Comparison of ENCODE assay signal across 15 cellular contexts in genomic region chrX:69386681-69387080, GRCh38.
DNase-seq lines count a peak whose midpoint lies in the region; ATAC-seq and TF ChIP-seq lines count a peak whose summit lies in the region.
"Had no signal": no experiment of that assay in that cellular context is flagged by ENCODE, and none has a peak within 500 bp of the region (broad histone marks: within the 10 kb centered on the region; RNA-seq: fewer than 3 reads in every experiment).

No MANE protein-coding gene starts in this region.

- POLR2A ChIA-PET in A673 (lab: Charles Lee; ENCODE audit: low non-redundant PET): no interaction called here

- H3K9me3 ChIP-seq in A673 (ENCODE audit: low read depth, low read length, poor library complexity, severe bottlenecking) (no peaks in the 10 kb centered on the region), vagina (no peaks in the 10 kb centered on the region)
- H3K9me3 ChIP-seq: BLaER1 had no signal

- H3K4me3 Mint-ChIP-seq in glutamatergic neuron (ENCODE audit: unreplicated experiment): no peak overlapping the region
- H3K4me3 Mint-ChIP-seq: B cell; CD4-positive, CD25-positive, alpha-beta regulatory T cell; CD8-positive, alpha-beta memory T cell; H9 had no signal

- no peak overlapping the region for H3K4me3 ChIP-seq in A673 (ENCODE audit: low read depth, low read length, poor library complexity, severe bottlenecking)
- no peak overlapping the region for H3K4me3 ChIP-seq in vagina
- H3K4me3 ChIP-seq: BLaER1, GM23248 had no signal

- H3K36me3 Mint-ChIP-seq in glutamatergic neuron (ENCODE audit: unreplicated experiment): no peaks in the 10 kb centered on the region
- H3K36me3 Mint-ChIP-seq: CD4-positive, CD25-positive, alpha-beta regulatory T cell; CD8-positive, alpha-beta memory T cell had no signal

- peaks cover 9% of the 10 kb centered on the region for H3K27me3 Mint-ChIP-seq in glutamatergic neuron (ENCODE audit: unreplicated experiment)
- H3K27me3 Mint-ChIP-seq: B cell had no signal

- no peaks in the 10 kb centered on the region for H3K27me3 ChIP-seq in A673 (replicated peaks; ENCODE audit: insufficient read depth, low read depth, low read length, poor library complexity)
- no peaks in the 10 kb centered on the region for H3K27me3 ChIP-seq in vagina

- H3K27ac ChIP-seq in A673 (ENCODE audit: low read depth, low read length, poor library complexity, severe bottlenecking) (peak overlapping the region; percentile 86), vagina (no peak overlapping the region)
- H3K27ac ChIP-seq: BLaER1, C4-2B, GM23248 had no signal

- H3K27ac Mint-ChIP-seq in glutamatergic neuron (ENCODE audit: unreplicated experiment): peak overlapping the region; percentile 2
- H3K27ac Mint-ChIP-seq: B cell; CD4-positive, CD25-positive, alpha-beta regulatory T cell; CD8-positive, alpha-beta memory T cell; H9 had no signal

- CTCF ChIA-PET in A673 (lab: Charles Lee): interaction anchor here (0.7 to 2.7 kb wide), 9 partner anchors 93 to 653 kb away, joined by 3 to 47 read pairs (median 4); partner anchors contain the start of gene EFNB1

- no TSS peak for BruUV-seq in A673 (replicated peaks; lab: Mats Ljungman, UMichigan)

- TF ChIP-seq CTCF in A673 (conservative IDR thresholded peaks at IDR 0.05; ENCODE audit: low read depth, low read length): no peak
- TF ChIP-seq CTCF in glutamatergic neuron (IDR thresholded peaks at IDR 0.05; ENCODE audit: partially characterized antibody, unreplicated experiment): no peak
- no peak for TF ChIP-seq CTCF in vagina (IDR thresholded peaks at IDR 0.05)

- intact Hi-C loops in A673 (cut with micrococcal nuclease; ENCODE audit: unreplicated experiment) (loop anchor here (1.0 to 5.0 kb wide), 7 partner anchors 92 to 1189 kb away; no protein-coding TSS in a partner anchor), vagina (cut with DNase I) (no loop called here), posterior cingulate gyrus (cut with DNase I) (loop anchor here (5.0 kb wide), 1 partner anchor 559 kb away; the partner anchor contains the start of gene EFNB1), Right ventricle myocardium superior (cut with DNase I) (loop anchor here (10.0 kb wide), 1 partner anchor 102 kb away; no protein-coding TSS in a partner anchor)

- no peak for ATAC-seq in Right ventricle myocardium superior (ENCODE audit: poor library complexity)

- TF ChIP-seq POLR2A in vagina (IDR thresholded peaks at IDR 0.05): no peak

- H3K36me3 ChIP-seq in A673 (ENCODE audit: insufficient read depth, low read length, poor library complexity, severe bottlenecking) (no peaks in the 10 kb centered on the region), vagina (no peaks in the 10 kb centered on the region)
- H3K36me3 ChIP-seq: BLaER1 had no signal

- H3K4me1 ChIP-seq in A673 (ENCODE audit: insufficient read depth, low read length, poor library complexity, severe bottlenecking) (peaks cover 58% of the 10 kb centered on the region), vagina (no peaks in the 10 kb centered on the region)

- peaks cover 28% of the 10 kb centered on the region for H3K4me1 Mint-ChIP-seq in glutamatergic neuron (ENCODE audit: low read depth, unreplicated experiment)
- H3K4me1 Mint-ChIP-seq: B cell; CD4-positive, CD25-positive, alpha-beta regulatory T cell; CD8-positive, alpha-beta memory T cell had no signal

- DNase-seq in A673 (ENCODE audit: low spot score) (no peak), NCI-H69 (lab: John Stamatoyannopoulos, UW) (peak; percentile 9), glutamatergic neuron (no peak), vagina (ENCODE audit: extremely low spot score in 2 of 2) (peak; percentile 37 to 61), posterior cingulate gyrus (no peak), Right ventricle myocardium superior (no peak)
- DNase-seq: CD4-positive, CD25-positive, alpha-beta regulatory T cell; CD8-positive, alpha-beta memory T cell; DMS153; DND-41; GM23248; H9 had no signal

- H3K9me3 Mint-ChIP-seq in glutamatergic neuron (ENCODE audit: unreplicated experiment): peaks cover 6% of the 10 kb centered on the region
- H3K9me3 Mint-ChIP-seq: CD4-positive, CD25-positive, alpha-beta regulatory T cell; CD8-positive, alpha-beta memory T cell had no signal

Comparison
In these comparisons a context has a peak if more than half of its experiments do, and no peak if none do; other contexts are left out.
1. DNase-seq: peak in NCI-H69 (single experiment) and vagina (2 of 2); none in A673 (single experiment), glutamatergic neuron (single experiment), posterior cingulate gyrus (0 of 10) and Right ventricle myocardium superior (single experiment).